In genomic region chr16:86555763-86556130, GRCh38 we compare ENCODE assay signal across 8 cellular contexts. TPM values are rescaled to one million over a fixed set of nuclear protein-coding genes. Genes with fewer than 3 reads are reported as not detected.
DNase-seq lines count a peak whose midpoint lies in the region; ATAC-seq and TF ChIP-seq lines count a peak whose summit lies in the region.

No MANE protein-coding gene starts in this region.

- POLR2A ChIA-PET in OCI-LY7 (lab: Charles Lee): no interaction called here

- H3K4me2 ChIP-seq in DOHH2 (ENCODE audit: low read length): peak overlapping the region; percentile 87
- H3K4me2 ChIP-seq in OCI-LY7 (ENCODE audit: low read length): peak overlapping the region; percentile 92

- H3K27ac ChIP-seq in DOHH2 (ENCODE audit: low read depth, low read length) (no peak overlapping the region), OCI-LY7 (ENCODE audit: low read depth, low read length, poor library complexity, severe bottlenecking) (no peak overlapping the region), esophagus squamous epithelium (peak overlapping the region in 3 of 4 donors; percentile 92 to 97 (median 95)), psoas muscle (peak overlapping the region; percentile 94)

- peaks cover 12% of the 10 kb centered on the region for H3K4me1 ChIP-seq in DOHH2 (ENCODE audit: control insufficient read depth, low read length)
- peaks cover 9% of the 10 kb centered on the region for H3K4me1 ChIP-seq in OCI-LY7 (ENCODE audit: insufficient read depth, low read length, poor library complexity, severe bottlenecking)
- peaks cover 10 to 30% (median 12%) of the 10 kb centered on the region in 3 donors for H3K4me1 ChIP-seq in esophagus squamous epithelium
- H3K4me1 ChIP-seq in psoas muscle: peaks cover 10% of the 10 kb centered on the region

- H3K79me2 ChIP-seq in DOHH2 (ENCODE audit: control insufficient read depth, low read length) (peaks cover 25% of the 10 kb centered on the region), OCI-LY7 (ENCODE audit: insufficient read depth, low read depth, low read length) (peaks cover 7% of the 10 kb centered on the region; the same call in 1 of the 2 replicates)

- peaks cover 5% of the 10 kb centered on the region; the same call in 1 of the 2 replicates for H3F3A ChIP-seq in DOHH2 (ENCODE audit: control insufficient read depth, insufficient read depth)

- BruUV-seq in OCI-LY7 (replicated peaks; lab: Mats Ljungman, UMichigan): no TSS peak

- no peak for TF ChIP-seq POLR2A in esophagus squamous epithelium (IDR thresholded peaks at IDR 0.05)

- H3K4me3 ChIP-seq in DOHH2 (ENCODE audit: low read length): peak overlapping the region; percentile 92
- H3K4me3 ChIP-seq in OCI-LY7 (ENCODE audit: low read depth, low read length, poor library complexity, severe bottlenecking): peak overlapping the region; percentile 78
- H3K4me3 ChIP-seq in esophagus squamous epithelium: peak overlapping the region; percentile 74 to 97 (median 88)
- H3K4me3 ChIP-seq in psoas muscle: peak overlapping the region; percentile 92

- H3K9me2 ChIP-seq in DOHH2 (replicated peaks; ENCODE audit: control insufficient read depth, low read length) (no peaks in the 10 kb centered on the region), OCI-LY7 (ENCODE audit: insufficient read depth, low read length) (no peaks in the 10 kb centered on the region)

- H3K27me3 ChIP-seq in DOHH2 (ENCODE audit: control insufficient read depth, low read length) (no peaks in the 10 kb centered on the region), esophagus squamous epithelium (peaks cover 0 to 30% (median 0%) of the 10 kb centered on the region in 4 donors), psoas muscle (ENCODE audit: insufficient read depth in 3 of 3, low read length in 2 of 3) (peaks cover 0 to 15% (median 2%) of the 10 kb centered on the region in 3 donors)

- no peaks in the 10 kb centered on the region for H4K20me1 ChIP-seq in DOHH2 (ENCODE audit: control insufficient read depth, insufficient read depth, low read depth, low read length)
- H4K20me1 ChIP-seq in OCI-LY7 (ENCODE audit: insufficient read depth, low read length): no peaks in the 10 kb centered on the region

- 0 out of 2 replicates have a peak, but pooled peaks cover 3% of the 10 kb centered on the region for H3K9me3 ChIP-seq in DOHH2 (ENCODE audit: control insufficient read depth, insufficient read depth, low read length)
- H3K9me3 ChIP-seq in OCI-LY7 (ENCODE audit: low read length): no peaks in the 10 kb centered on the region
- H3K9me3 ChIP-seq in esophagus squamous epithelium: no peaks in the 10 kb centered on the region
- H3K9me3 ChIP-seq in psoas muscle: no peaks in the 10 kb centered on the region

- DNase-seq in OCI-LY7 (ENCODE audit: low spot score) (no peak), esophagus squamous epithelium (lab: John Stamatoyannopoulos, UW) (no peak), psoas muscle (no peak), SKM-1 (lab: John Stamatoyannopoulos, UW; ENCODE audit: unreplicated experiment) (no peak), AML-193 (lab: John Stamatoyannopoulos, UW) (no peak)
- no peak for DNase-seq in activated CD4-positive, CD25-positive, alpha-beta regulatory T cell treated with anti-CD3 and anti-CD28 coated beads, Interleukin-2, amount 50 U/mL, for 72 hours

- CTCF ChIA-PET in OCI-LY7 (lab: Charles Lee; ENCODE audit: unreplicated experiment): no interaction called here

- TF ChIP-seq CTCF in DOHH2 (IDR thresholded peaks at IDR 0.05; ENCODE audit: low read depth, low read length, poor library complexity, severe bottlenecking) (no peak), OCI-LY7 (conservative IDR thresholded peaks at IDR 0.05; ENCODE audit: low read length) (no peak), esophagus squamous epithelium (IDR thresholded peaks at IDR 0.05) (no peak), psoas muscle (IDR thresholded peaks at IDR 0.05) (no peak)

- peak overlapping the region; percentile 83 for H2AFZ ChIP-seq in OCI-LY7 (ENCODE audit: low read length)

- 31 to 39% methylated on average over 8 to 16 of the region's 16 CpGs for WGBS in esophagus squamous epithelium, 2 donors
- 21 to 34% (median 27%) methylated on average over 16 of the region's 16 CpGs for WGBS in psoas muscle, 3 donors

- ATAC-seq in psoas muscle (peak; percentile 1 to 26 (median 18)), HG03571 (IDR thresholded peaks at IDR 0.05; ENCODE audit: unreplicated experiment) (no peak)

- H3K36me3 ChIP-seq in DOHH2 (ENCODE audit: control insufficient read depth, low read length) (peaks cover 28% of the 10 kb centered on the region), OCI-LY7 (ENCODE audit: insufficient read depth, low read length) (peaks cover 9% of the 10 kb centered on the region; the same call in 1 of the 2 replicates), esophagus squamous epithelium (peaks cover 0 to 20% (median 0%) of the 10 kb centered on the region in 3 donors), psoas muscle (ENCODE audit: insufficient read depth in 1 of 2, low read depth in 1 of 2) (peaks cover 0 to 25% of the 10 kb centered on the region in 2 donors)

- intact Hi-C loops in OCI-LY7 (cut with micrococcal nuclease; ENCODE audit: unreplicated experiment) (no loop called here), esophagus squamous epithelium (cut with DNase I) (no loop called here), psoas muscle (cut with DNase I) (no loop called here)

RNA-seq across cellular contexts. Expression of gene MTHFSD, which starts 0.7 kb away (rescaled TPM):
- total RNA-seq in OCI-LY7 (2014; rRNA removed; shearing (Covaris generic)): 12.2 and 15.0 TPM in 2 replicates
- total RNA-seq in OCI-LY7 (2022) (26.0 and 33.5 TPM in 2 replicates), esophagus squamous epithelium (10 to 100 TPM; 10.7 to 17.7 (median 14.8) TPM), psoas muscle (10 to 100 TPM in 2 of 4 donors, 1 to 10 TPM in 2; 6.8 to 15.8 (median 11.5) TPM)
- 10 to 100 TPM in 1 of 3 donors, 1 to 10 TPM in 2; 4.3 to 16.0 (median 8.0) TPM for polyA plus RNA-seq in psoas muscle

RNA-seq across cellular contexts. Expression of gene FOXC2, which starts 10.9 kb away (rescaled TPM):
- not detected in 2 replicates for total RNA-seq in OCI-LY7 (2014; rRNA removed; shearing (Covaris generic))
- total RNA-seq in OCI-LY7 (2022) (0.15 TPM in 1 of 2 replicates, not detected in the other), esophagus squamous epithelium (under 1 TPM; 0.09 to 0.57 (median 0.40) TPM), psoas muscle (under 1 TPM; 0.15 to 0.34 (median 0.26) TPM)
- polyA plus RNA-seq in psoas muscle: under 1 TPM; 0.14 to 0.18 (median 0.16) TPM

RNA-seq across cellular contexts. Expression of gene FOXL1, which starts 22.6 kb away (rescaled TPM):
- total RNA-seq in OCI-LY7 (2014; rRNA removed; shearing (Covaris generic)): 1.7 and 1.9 TPM in 2 replicates
- total RNA-seq in OCI-LY7 (2022) (1.8 and 2.4 TPM in 2 replicates), esophagus squamous epithelium (1 to 10 TPM in 1 of 4 donors, under 1 TPM in 2, not detected in 1; 0.13 to 1.6 (median 0.57) TPM), psoas muscle (under 1 TPM; 0.12 to 0.57 (median 0.31) TPM)
- polyA plus RNA-seq in psoas muscle: 1 to 10 TPM in 1 of 3 donors, under 1 TPM in 2; 0.14 to 1.3 (median 0.18) TPM

RNA-seq across cellular contexts. Expression of gene FOXF1, which starts 45.4 kb away (rescaled TPM):
- not detected in 2 replicates for total RNA-seq in OCI-LY7 (2014; rRNA removed; shearing (Covaris generic))
- total RNA-seq in OCI-LY7 (2022) (not detected in 2 replicates), esophagus squamous epithelium (1 to 10 TPM in 3 of 4 donors, under 1 TPM in 1; 0.76 to 8.6 (median 3.0) TPM), psoas muscle (under 1 TPM in 2 of 4 donors, not detected in 2; 0.06 to 0.12 TPM)
- under 1 TPM; 0.01 to 0.03 (median 0.01) TPM for polyA plus RNA-seq in psoas muscle

Comparison
In these comparisons a context has a peak if more than half of its experiments do, and no peak if none do; other contexts are left out.
1. H3K27ac ChIP-seq: peak in esophagus squamous epithelium (3 of 4) and psoas muscle (single experiment); none in DOHH2 (single experiment) and OCI-LY7 (single experiment).
2. Peak in every context shown above with its lines, with median percentiles within 50 percentile points of each other: H3K4me3 ChIP-seq.